17 cellular contexts compared by ENCODE assay signal in genomic region chr7:93910076-93910994, GRCh38. TPM values are rescaled to one million over a fixed set of nuclear protein-coding genes. Genes with fewer than 3 reads are reported as not detected.
DNase-seq lines count a peak whose midpoint lies in the region; ATAC-seq, FAIRE-seq and TF ChIP-seq lines count a peak whose summit lies in the region.
"Had no signal": no experiment of that assay in that cellular context is flagged by ENCODE, and none has a peak within 500 bp of the region (broad histone marks: within the 10 kb centered on the region; RNA-seq: fewer than 3 reads in every experiment).

No MANE protein-coding gene starts in this region.

- FAIRE-seq in endometrium (lab: Jason Lieb, UNC): peak; percentile 88

- DNase-seq in NCI-H82 (lab: John Stamatoyannopoulos, UW): peak; percentile 45
- DNase-seq in NCI-H82 treated with DMSO at 0.1 percent for 48 hours (lab: John Stamatoyannopoulos, UW; ENCODE audit: unreplicated experiment): no peak
- DNase-seq in right lobe of liver: no peak
- no peak for DNase-seq in aorta
- DNase-seq in HAP-1 (ENCODE audit: low spot score in 2 of 2): no peak
- no peak for DNase-seq in cerebellar cortex (ENCODE audit: low spot score)
- DNase-seq in HPDE6-E6E7 (ENCODE audit: extremely low spot score): no peak
- DNase-seq: GOT3, NCI-H2107, posterior cingulate gyrus had no signal

- TF ChIP-seq CTCF in right lobe of liver (IDR thresholded peaks at IDR 0.05): no peak

- H3K36me3 ChIP-seq in right lobe of liver (no peaks in the 10 kb centered on the region), aorta (ENCODE audit: control insufficient read depth in 1 of 2, insufficient read depth in 2 of 2, low read length in 1 of 2) (no peaks in the 10 kb centered on the region), HAP-1 (replicated peaks) (no peaks in the 10 kb centered on the region)

- no peak overlapping the region for H3K4me3 ChIP-seq in right lobe of liver
- H3K4me3 ChIP-seq in aorta (ENCODE audit: low read length in 2 of 2): no peak overlapping the region
- no peak overlapping the region for H3K4me3 ChIP-seq in HAP-1
- H3K4me3 ChIP-seq: K562 had no signal

- intact Hi-C loops in right lobe of liver (cut with DNase I): no loop called here
- intact Hi-C loops in aorta (cut with DNase I): no loop called here

- H3K27me3 ChIP-seq in right lobe of liver: no peaks in the 10 kb centered on the region
- no peaks in the 10 kb centered on the region for H3K27me3 ChIP-seq in aorta (ENCODE audit: control insufficient read depth in 1 of 2, insufficient read depth in 2 of 2, low read length in 1 of 2)
- H3K27me3 ChIP-seq in HAP-1 (ENCODE audit: low read depth): peaks cover 6% of the 10 kb centered on the region

- WGBS in right lobe of liver (ENCODE audit: insufficient coverage, low coverage, low lambda C conversion rate, missing lambda C conversion rate): 43% methylated on average over 3 of the region's 3 CpGs
- 19 to 24% methylated on average over 3 of the region's 3 CpGs for WGBS in aorta, 2 donors

- in situ Hi-C loops in HAP-1 (cut with MboI; ENCODE audit: low sequenced_read_pairs): no loop called here

- TF ChIP-seq POLR2A in right lobe of liver (IDR thresholded peaks at IDR 0.05): no peak

- H3K9me3 ChIP-seq in right lobe of liver (no peaks in the 10 kb centered on the region), aorta (ENCODE audit: control insufficient read depth, low read length) (no peaks in the 10 kb centered on the region), HAP-1 (no peaks in the 10 kb centered on the region)

- H3K27ac ChIP-seq in right lobe of liver (no peak overlapping the region), aorta (ENCODE audit: low read depth in 1 of 2, low read length in 2 of 2) (no peak overlapping the region)
- H3K27ac ChIP-seq: 22Rv1 had no signal

- ATAC-seq in right lobe of liver (peak in 3 of 4 donors; percentile 17 to 71 (median 60)), aorta (ENCODE audit: low FRiP score) (peak; percentile 80)
- ATAC-seq: K562, left lobe of liver had no signal

- H3K4me1 ChIP-seq in right lobe of liver: no peaks in the 10 kb centered on the region
- H3K4me1 ChIP-seq in aorta (ENCODE audit: control insufficient read depth in 1 of 2, insufficient read depth in 2 of 2, low read length in 2 of 2): no peaks in the 10 kb centered on the region
- no peaks in the 10 kb centered on the region for H3K4me1 ChIP-seq in HAP-1

RNA-seq across cellular contexts. Expression of gene GNGT1, which starts 4.0 kb away (rescaled TPM):
- total RNA-seq in right lobe of liver (not detected), aorta (not detected)
- not detected for polyA plus RNA-seq in aorta
- total RNA-seq: cerebellum, left lobe of liver, OCI-LY7, temporal lobe had no signal

RNA-seq across cellular contexts. Expression of gene GNG11, which starts 11.2 kb away (rescaled TPM):
- total RNA-seq in right lobe of liver (1 to 10 TPM in 5 of 6 experiments, under 1 TPM in 1; 0.86 to 6.1 (median 4.0) TPM), aorta (10 to 100 TPM in 1 of 2 donors, 1 to 10 TPM in 1; 9.8 to 24.9 TPM)
- polyA plus RNA-seq in aorta: 10 to 100 TPM; 28.0 to 28.3 TPM
- total RNA-seq: K562 had no signal

RNA-seq across cellular contexts. Expression of gene TFPI2, which starts 19.8 kb away (rescaled TPM):
- total RNA-seq in right lobe of liver: 10 to 100 TPM in 1 of 6 experiments, 1 to 10 TPM in 4, under 1 TPM in 1; 0.49 to 17.0 (median 2.0) TPM
- total RNA-seq in aorta: 1 to 10 TPM; 5.8 to 5.9 TPM
- 10 to 100 TPM; 16.5 to 41.2 TPM for polyA plus RNA-seq in aorta
- total RNA-seq: OCI-LY7 had no signal
